8 cellular contexts compared by ENCODE assay signal in the genomic region with DNA sequence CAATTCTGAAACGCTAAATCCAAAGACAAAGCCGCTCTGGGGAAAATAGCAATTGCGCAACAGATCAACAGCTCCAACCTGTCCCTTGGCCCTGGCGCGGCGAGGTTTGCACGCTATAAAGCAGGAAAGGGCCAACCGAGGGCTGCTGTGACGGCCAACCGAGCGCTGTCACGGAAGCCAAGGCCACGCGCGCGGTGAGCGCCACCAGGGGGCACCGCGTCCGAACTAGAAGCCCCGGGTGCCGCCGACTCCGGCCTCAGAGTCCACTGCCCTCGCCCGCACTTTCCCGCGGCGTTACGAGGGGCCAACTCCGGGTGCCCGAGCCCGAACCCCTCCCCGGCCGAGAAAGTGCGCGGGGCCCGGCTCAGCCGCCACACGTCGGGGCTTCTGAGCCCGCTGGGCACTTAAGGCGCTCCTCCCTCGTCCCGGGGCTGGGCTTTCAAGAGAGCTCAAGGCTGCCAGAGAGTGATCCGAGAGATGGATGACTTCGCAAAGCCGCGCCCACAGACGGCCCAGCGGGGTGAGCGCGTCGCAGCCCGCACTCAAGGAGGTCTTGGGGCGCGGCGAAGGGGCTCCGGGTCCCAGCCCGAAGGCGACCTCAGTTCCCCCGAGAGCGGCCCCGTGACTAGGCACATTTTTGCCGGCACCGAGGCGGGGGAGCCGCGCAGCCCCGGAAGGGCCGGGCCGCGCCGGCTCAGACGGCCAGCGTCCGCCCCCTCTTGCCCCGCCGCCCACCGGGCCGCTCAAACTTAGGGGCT. TPM values are rescaled to one million over a fixed set of nuclear protein-coding genes. Genes with fewer than 3 reads are reported as not detected.
DNase-seq lines count a peak whose midpoint lies in the region; ATAC-seq and FAIRE-seq lines count a peak whose summit lies in the region.

No MANE protein-coding gene starts in this region.

- H3K4me3 ChIP-seq in BLaER1 treated with 17β-estradiol and CSF1 and Interleukin-3, amounts not matched to agents 10 nM and 100 nM, result peak overlapping the region; percentile 87 to 95 (median 92)

- FAIRE-seq in GM19239 (lab: Jason Lieb, UNC), result peak; percentile 75

- H3K36me3 ChIP-seq in BLaER1 treated with 17β-estradiol and CSF1 and Interleukin-3, amounts not matched to agents 10 nM and 100 nM, result peaks cover 8 to 35% (median 29%) of the 10 kb centered on the region in 11 experiments

- peak overlapping the region; percentile 80 to 98 (median 93); a peak in 20 of 22 replicates for H3K4me2 ChIP-seq in BLaER1 treated with 17β-estradiol and CSF1 and Interleukin-3, amounts not matched to agents 10 nM and 100 nM

- H3K27ac ChIP-seq in BLaER1 treated with 17β-estradiol and CSF1 and Interleukin-3, amounts not matched to agents 10 nM and 100 nM, result peak overlapping the region; percentile 99 to 100 (median 100)
- peak overlapping the region; percentile 97 for H3K27ac ChIP-seq in cingulate gyrus (ENCODE audit: low read depth, low read length)

- peaks cover 30 to 63% (median 48%) of the 10 kb centered on the region in 10 experiments for H3K4me1 ChIP-seq in BLaER1 treated with 17β-estradiol and CSF1 and Interleukin-3, amounts not matched to agents 10 nM and 100 nM

- peak overlapping the region; percentile 98 to 100 (median 100) for H3K9ac ChIP-seq in BLaER1 treated with 17β-estradiol and CSF1 and Interleukin-3, amounts not matched to agents 10 nM and 100 nM

- peaks cover 37 to 48% (median 47%) of the 10 kb centered on the region in 11 experiments; a peak in 21 of 22 replicates for H4K20me1 ChIP-seq in BLaER1 treated with 17β-estradiol and CSF1 and Interleukin-3, amounts not matched to agents 10 nM and 100 nM

- ATAC-seq in HG03442 (IDR thresholded peaks at IDR 0.05; ENCODE audit: unreplicated experiment), result peak; percentile 52
- peak; percentile 66 for ATAC-seq in left colon

- no peaks in the 10 kb centered on the region for H3K27me3 ChIP-seq in BLaER1 treated with 17β-estradiol and CSF1 and Interleukin-3, amounts not matched to agents 10 nM and 100 nM

- intact Hi-C loops in left colon (cut with DNase I, micrococcal nuclease), result loop anchor here in 1 of 2 donors (10.0 kb wide), 2 partner anchors 49 to 99 kb away; a partner anchor contains a TSS

- peaks cover 0 to 19% (median 15%) of the 10 kb centered on the region in 11 experiments; a peak in 18 of 22 replicates for H3K9me3 ChIP-seq in BLaER1 treated with 17β-estradiol and CSF1 and Interleukin-3, amounts not matched to agents 10 nM and 100 nM (replicated peaks in 1 of 11)

- DNase-seq in GM19239 (ENCODE audit: insufficient read length, low spot score) (peak; percentile 56), NCI-H510A treated with DMSO at 0.1 percent for 48 hours (lab: John Stamatoyannopoulos, UW) (peak; percentile 99), left colon (peak; percentile 98 to 100)
- DNase-seq in activated CD4-positive, alpha-beta T cell treated with anti-CD3 and anti-CD28 coated beads for 4 hours, result peak; percentile 91 to 92
- peak; percentile 87 to 91 for DNase-seq in stimulated activated CD4-positive, alpha-beta T cell treated with anti-CD3 and anti-CD28 coated beads, Interleukin-1b, Interleukin-23, amount 100 ng/mL, for 4 hours (ENCODE audit: low read depth in 2 of 2)

RNA-seq across cellular contexts. Expression of a gene that starts 0.9 kb away (rescaled TPM):
- total RNA-seq in left colon, result 10 to 100 TPM; 73.1 to 94.1 TPM

RNA-seq across cellular contexts. Expression of a gene that starts 51.0 kb away (rescaled TPM):
- 100 to 1,000 TPM; 107 to 177 TPM for total RNA-seq in left colon

Comparison
In these comparisons a context has a peak if more than half of its experiments do, and no peak if none do; other contexts are left out.
1. Peak in every context shown above with its lines: DNase-seq, ATAC-seq, H3K4me3 ChIP-seq and H3K27ac ChIP-seq.